In the genomic region with DNA sequence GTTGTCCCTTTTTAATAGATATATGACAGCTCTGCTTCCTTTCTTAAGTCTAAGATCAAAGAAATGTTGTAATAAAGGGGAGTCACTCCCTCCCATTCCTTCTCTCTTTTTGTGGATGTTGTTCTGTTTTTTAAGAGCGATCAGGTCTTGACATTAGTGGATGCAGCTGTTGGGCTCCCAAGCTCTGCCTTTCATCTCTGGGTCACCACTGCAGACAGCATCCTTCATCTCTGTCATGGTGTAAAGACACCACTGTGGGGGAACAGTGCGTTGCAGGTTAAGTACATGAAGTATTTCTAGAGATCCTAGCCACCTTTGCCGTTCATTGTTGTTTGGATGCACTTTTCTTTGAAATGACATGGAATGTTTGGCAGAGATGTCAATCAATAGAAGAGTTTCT, we compare ENCODE assay signal across 1 cellular context.
TF ChIP-seq lines count a peak whose summit lies in the region.

No MANE protein-coding gene starts in this region.

TF ChIP-seq in SK-N-SH, 30 proteins besides CTCF, POLR2A, EP300 and RAD21:
- TF ChIP-seq, protein P1, sequence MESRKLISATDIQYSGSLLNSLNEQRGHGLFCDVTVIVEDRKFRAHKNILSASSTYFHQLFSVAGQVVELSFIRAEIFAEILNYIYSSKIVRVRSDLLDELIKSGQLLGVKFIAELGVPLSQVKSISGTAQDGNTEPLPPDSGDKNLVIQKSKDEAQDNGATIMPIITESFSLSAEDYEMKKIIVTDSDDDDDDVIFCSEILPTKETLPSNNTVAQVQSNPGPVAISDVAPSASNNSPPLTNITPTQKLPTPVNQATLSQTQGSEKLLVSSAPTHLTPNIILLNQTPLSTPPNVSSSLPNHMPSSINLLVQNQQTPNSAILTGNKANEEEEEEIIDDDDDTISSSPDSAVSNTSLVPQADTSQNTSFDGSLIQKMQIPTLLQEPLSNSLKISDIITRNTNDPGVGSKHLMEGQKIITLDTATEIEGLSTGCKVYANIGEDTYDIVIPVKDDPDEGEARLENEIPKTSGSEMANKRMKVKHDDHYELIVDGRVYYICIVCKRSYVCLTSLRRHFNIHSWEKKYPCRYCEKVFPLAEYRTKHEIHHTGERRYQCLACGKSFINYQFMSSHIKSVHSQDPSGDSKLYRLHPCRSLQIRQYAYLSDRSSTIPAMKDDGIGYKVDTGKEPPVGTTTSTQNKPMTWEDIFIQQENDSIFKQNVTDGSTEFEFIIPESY (IDR thresholded peaks at IDR 0.05; ENCODE audit: borderline replicate concordance, low read depth), result no peak
- TF ChIP-seq TEAD4 (IDR thresholded peaks at IDR 0.05; ENCODE audit: borderline replicate concordance, insufficient read depth) (no peak), GABPA (IDR thresholded peaks at IDR 0.05; ENCODE audit: low read depth) (no peak), FOXM1 (IDR thresholded peaks at IDR 0.05; ENCODE audit: low read depth) (no peak), JUND (IDR thresholded peaks at IDR 0.05) (no peak)
- TF ChIP-seq, protein P2, sequence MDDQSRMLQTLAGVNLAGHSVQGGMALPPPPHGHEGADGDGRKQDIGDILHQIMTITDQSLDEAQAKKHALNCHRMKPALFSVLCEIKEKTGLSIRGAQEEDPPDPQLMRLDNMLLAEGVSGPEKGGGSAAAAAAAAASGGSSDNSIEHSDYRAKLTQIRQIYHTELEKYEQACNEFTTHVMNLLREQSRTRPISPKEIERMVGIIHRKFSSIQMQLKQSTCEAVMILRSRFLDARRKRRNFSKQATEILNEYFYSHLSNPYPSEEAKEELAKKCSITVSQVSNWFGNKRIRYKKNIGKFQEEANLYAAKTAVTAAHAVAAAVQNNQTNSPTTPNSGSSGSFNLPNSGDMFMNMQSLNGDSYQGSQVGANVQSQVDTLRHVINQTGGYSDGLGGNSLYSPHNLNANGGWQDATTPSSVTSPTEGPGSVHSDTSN (IDR thresholded peaks at IDR 0.05), result no peak
